In genomic region chr11:18588297-18589252, GRCh38 we compare ENCODE assay signal across 8 cellular contexts. TPM values are rescaled to one million over a fixed set of nuclear protein-coding genes. Genes with fewer than 3 reads are reported as not detected.
DNase-seq lines count a peak whose midpoint lies in the region; FAIRE-seq and TF ChIP-seq lines count a peak whose summit lies in the region.

UEVLD (minus strand) TSS chr11:18588734; CDS start chr11:18588654, 80 bp downstream.

- no peaks in the 10 kb centered on the region for H3K9me3 ChIP-seq in H9 (ENCODE audit: control insufficient read depth, low read depth, low read length)

- no peak within 1 kb of the TSS for H4K5ac ChIP-seq in H9 (ENCODE audit: insufficient read length, low read depth, low read length)

- H2BK15ac ChIP-seq in H9 (ENCODE audit: low read depth, low read length), result no peak within 1 kb of the TSS

- H3K4me3 ChIP-seq in NB4 (ENCODE audit: low read depth, low read length) (peak within 1 kb of the TSS; percentile 99), astrocyte of the cerebellum (ENCODE audit: low read depth, low read length) (peak within 1 kb of the TSS; percentile 97)

- H3K56ac ChIP-seq in H9 (ENCODE audit: insufficient read length, low read depth, low read length), result no peak within 1 kb of the TSS

- in situ Hi-C loops in astrocyte of the cerebellum (cut with HindIII; ENCODE audit: low sequenced_read_pairs), result no loop called here

- H2BK5ac ChIP-seq in H9 (ENCODE audit: insufficient read length, low read length), result no peak within 1 kb of the TSS

- peaks cover 18% of the 10 kb centered on the region for H3K23me2 ChIP-seq in H9 (ENCODE audit: insufficient read length, low read depth, low read length, poor library complexity, severe bottlenecking)

- no peaks in the 10 kb centered on the region for H3K27me3 ChIP-seq in H9 (ENCODE audit: insufficient read depth, low read length)

- no peak within 1 kb of the TSS for H4K91ac ChIP-seq in H9 (ENCODE audit: insufficient read length, low read depth, low read length)

- H3K9me3 Mint-ChIP-seq in H9, result no peaks in the 10 kb centered on the region

- no peak within 1 kb of the TSS for H2BK20ac ChIP-seq in H9 (ENCODE audit: low read depth, low read length, poor library complexity, severe bottlenecking)

- H3K36me3 Mint-ChIP-seq in H9 (ENCODE audit: insufficient read depth in 1 of 3, low read depth in 3 of 3), result no peaks in the 10 kb centered on the region

- peaks cover 4% of the 10 kb centered on the region for H3K79me1 ChIP-seq in H9 (ENCODE audit: insufficient read depth, low read depth, low read length, poor library complexity, severe bottlenecking)

- H3K14ac ChIP-seq in H9 (ENCODE audit: insufficient read depth, low read length), result peak within 1 kb of the TSS; percentile 91

- H3K27ac Mint-ChIP-seq in H9, result no peak within 1 kb of the TSS

- H3K18ac ChIP-seq in H9 (ENCODE audit: insufficient read length, low read depth, low read length), result peak within 1 kb of the TSS; percentile 77

- no peak within 1 kb of the TSS for H2BK120ac ChIP-seq in H9 (ENCODE audit: low read depth, low read length, poor library complexity, severe bottlenecking)

- H3K27me3 Mint-ChIP-seq in H9 (ENCODE audit: low read depth), result no peaks in the 10 kb centered on the region

- H3K4me1 ChIP-seq in H9 (ENCODE audit: insufficient read depth, low read length), result no peaks in the 10 kb centered on the region

- H3K4me1 Mint-ChIP-seq in H9, result no peaks in the 10 kb centered on the region; a peak in 3 of 4 replicates

- H3K4ac ChIP-seq in H9 (ENCODE audit: low read depth, low read length), result no peak within 1 kb of the TSS

- H3T11ph ChIP-seq in H9 (ENCODE audit: low read length), result no peak within 1 kb of the TSS

- no peak for FAIRE-seq in urothelium cell line (lab: Jason Lieb, UNC)

- no peak within 1 kb of the TSS for H3K4me3 Mint-ChIP-seq in H9

- no peak within 1 kb of the TSS for H2BK12ac ChIP-seq in H9 (ENCODE audit: insufficient read length, low read depth, low read length)

- H3K27ac ChIP-seq in H9 (ENCODE audit: insufficient read length, low read depth, low read length), result no peak within 1 kb of the TSS

- H4K8ac ChIP-seq in H9 (replicated peaks; ENCODE audit: insufficient read length, low read depth, low read length), result no peak within 1 kb of the TSS

- peak within 1 kb of the TSS; percentile 99 for H3K4me2 ChIP-seq in H9 (ENCODE audit: insufficient read depth, insufficient read length, low read length)

- H4K20me1 ChIP-seq in H9 (ENCODE audit: control insufficient read depth, insufficient read depth, insufficient read length), result no peaks in the 10 kb centered on the region

- WGBS in H9 (ENCODE audit: extremely low coverage, insufficient read length, low lambda C conversion rate), result no CpG with 5 or more reads among the region's 50 CpGs

- no peak within 1 kb of the TSS for H2AK5ac ChIP-seq in H9 (ENCODE audit: insufficient read length, low read length)

- DNase-seq in GM04503 (ENCODE audit: low read depth) (peak; percentile 65), H9 (peak; percentile 90), NB4 (ENCODE audit: low read depth) (peak; percentile 84), astrocyte of the cerebellum (ENCODE audit: low read depth) (peak; percentile 69), hepatic stellate cell (ENCODE audit: low spot score) (peak; percentile 94), putamen (ENCODE audit: low spot score) (peak; percentile 88), urothelium cell line (ENCODE audit: low spot score) (peak; percentile 94)

- H3K79me2 ChIP-seq in H9 (ENCODE audit: insufficient read depth, low read length), result peaks cover 5% of the 10 kb centered on the region; the same call in 1 of the 2 replicates

- H2AFZ ChIP-seq in H9 (ENCODE audit: low read length), result peak within 1 kb of the TSS; percentile 56

- TF ChIP-seq POLR2A in NB4 (IDR thresholded peaks at IDR 0.05; ENCODE audit: extremely low read depth, insufficient read length), result peak; percentile 50

- no peak within 1 kb of the TSS for H3K23ac ChIP-seq in H9 (ENCODE audit: insufficient read length, low read depth, low read length)

- intact Hi-C loops in T-helper 2 cell treated with Interferon-gamma antibody and Interleukin-4, amounts not matched to agents 100 ng/mL and 5 ng/mL, for 36 hours (cut with micrococcal nuclease), result loop anchor here (1.0 to 2.0 kb wide), 3 partner anchors 28 to 62 kb away; partner anchors contain the start of genes SPTY2D1 and TSG101

- no peak for TF ChIP-seq CTCF in H9 (conservative IDR thresholded peaks at IDR 0.05)
- no peak for TF ChIP-seq CTCF in NB4 (IDR thresholded peaks at IDR 0.05; ENCODE audit: low read depth, low read length)
- TF ChIP-seq CTCF in astrocyte of the cerebellum (IDR thresholded peaks at IDR 0.05; ENCODE audit: low read depth, low read length, missing control alignments), result no peak

- peak within 1 kb of the TSS; percentile 93 for H3K9ac ChIP-seq in H9 (ENCODE audit: extremely low read depth, insufficient read length, low read length)

RNA-seq across cellular contexts. Expression of gene UEVLD, which starts in this region (rescaled TPM):
- total RNA-seq in H9 (2021), result 7.8 and 7.9 TPM in 2 replicates
- 15.1 and 17.4 TPM in 2 replicates for total RNA-seq in T-helper 2 cell treated with Interferon-gamma antibody and Interleukin-4, amounts not matched to agents 100 ng/mL and 5 ng/mL, for 36 hours
